Comparison of ENCODE assay signal across 22 cellular contexts in the genomic region with DNA sequence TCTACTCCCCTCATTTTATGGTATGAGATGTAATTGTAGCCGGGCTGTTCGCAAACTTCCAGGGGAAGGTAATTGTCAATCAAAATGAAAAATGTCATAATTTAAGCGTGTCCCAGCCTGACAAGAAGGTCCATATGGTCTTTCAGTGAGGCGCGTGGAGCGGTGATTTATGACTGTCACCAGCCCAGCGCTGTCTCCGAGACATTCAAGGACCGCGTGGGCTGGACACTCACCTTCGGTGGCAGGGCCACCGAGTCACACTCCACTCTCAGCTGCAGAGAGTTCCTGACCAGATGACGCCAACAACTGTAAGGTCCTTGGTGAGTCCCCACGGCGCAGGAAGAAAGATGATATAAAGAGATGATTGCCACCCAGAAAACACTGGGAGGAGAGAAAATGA.
DNase-seq lines count a peak whose midpoint lies in the region; ATAC-seq, FAIRE-seq and TF ChIP-seq lines count a peak whose summit lies in the region.
"Had no signal": no experiment of that assay in that cellular context is flagged by ENCODE, and none has a peak within 500 bp of the region (broad histone marks: within the 10 kb centered on the region; RNA-seq: fewer than 3 reads in every experiment).

No MANE protein-coding gene starts in this region.

- H2BK15ac ChIP-seq in H1 (ENCODE audit: low read length): no peak overlapping the region

- H3K27me3 ChIP-seq in heart right ventricle (peaks cover 0 to 7% (median 0%) of the 10 kb centered on the region in 7 donors), H1 (replicated peaks in 1 of 4; ENCODE audit: control insufficient read depth in 3 of 4, extremely low read depth in 1 of 4, insufficient read depth in 3 of 4, low read length in 3 of 4) (peaks cover 0 to 19% (median 3%) of the 10 kb centered on the region in 4 experiments; a peak in 4 of 7 replicates), spleen (replicated peaks in 1 of 7) (peaks cover 0 to 79% (median 5%) of the 10 kb centered on the region in 7 donors)
- H3K27me3 ChIP-seq: BLaER1, MG63 had no signal

- no peak overlapping the region for H2AK5ac ChIP-seq in H1 (ENCODE audit: low read depth, low read length)

- H3K4ac ChIP-seq in H1 (replicated peaks; ENCODE audit: insufficient read length, low read depth, low read length): no peak overlapping the region

- no peak overlapping the region for H3K4me2 ChIP-seq in H1 (ENCODE audit: insufficient read depth in 1 of 2, low read depth in 2 of 2, low read length in 2 of 2)
- H3K4me2 ChIP-seq: BLaER1 had no signal

- TF ChIP-seq CTCF in heart right ventricle (IDR thresholded peaks at IDR 0.05) (no peak), H1 (IDR thresholded peaks at IDR 0.05; ENCODE audit: control extremely low read depth in 1 of 3, insufficient read depth in 1 of 3, low read depth in 1 of 3, low read length in 3 of 3) (no peak), spleen (IDR thresholded peaks at IDR 0.05 in 8 of 11, conservative IDR thresholded peaks at IDR 0.05 in 3 of 11) (no peak)

- H2BK120ac ChIP-seq in H1 (replicated peaks; ENCODE audit: low read depth, low read length): no peak overlapping the region

- no peak overlapping the region for H3K23ac ChIP-seq in H1 (ENCODE audit: insufficient read length)

- no peaks in the 10 kb centered on the region for H3K79me1 ChIP-seq in H1 (ENCODE audit: low read depth, low read length)

- 86 to 91% methylated on average over 15 of the region's 15 CpGs for WGBS in heart right ventricle, 2 donors
- WGBS in H1 (ENCODE audit: extremely low coverage in 1 of 2, insufficient coverage in 1 of 2, insufficient read length in 1 of 2, insufficient replicate concordance in 2 of 2, low coverage in 1 of 2, low lambda C conversion rate in 2 of 2, missing lambda C conversion rate in 1 of 2), 2 experiments: 88% methylated on average over 15 of the region's 15 CpGs; no CpG with 5 or more reads in 1 of the 2 experiments
- 80 to 89% (median 86%) methylated on average over 15 of the region's 15 CpGs for WGBS in spleen, 5 donors

- no peak overlapping the region for H3K14ac ChIP-seq in H1 (ENCODE audit: insufficient read length)

- DNase-seq in Right ventricle myocardium superior (peak; percentile 17), heart right ventricle (no peak), NCI-H2171 treated with DMSO at 0.1 percent for 48 hours (lab: John Stamatoyannopoulos, UW) (peak; percentile 90), H1 (ENCODE audit: low read depth in 1 of 2, low spot score in 2 of 2) (no peak), spleen (peak; percentile 28), pons (ENCODE audit: low spot score) (no peak), UCSD-AML1 (lab: John Stamatoyannopoulos, UW; ENCODE audit: unreplicated experiment) (no peak)
- DNase-seq: CD8-positive, alpha-beta memory T cell; GDM1; Karpas-422; MG63; NCI-H1092; NCI-H510A; SHP77 treated with DMSO at 0.1 percent for 48 hours had no signal

- H3K56ac ChIP-seq in H1 (replicated peaks; ENCODE audit: insufficient read length, low read depth, low read length): no peak overlapping the region

- H4K20me1 ChIP-seq in H1 (replicated peaks in 1 of 2; ENCODE audit: control insufficient read depth in 1 of 2, insufficient read depth in 2 of 2, low read length in 2 of 2): peaks cover 0 to 2% of the 10 kb centered on the region in 2 experiments
- H4K20me1 ChIP-seq: BLaER1 had no signal

- H4K91ac ChIP-seq in H1 (replicated peaks; ENCODE audit: insufficient read length, low read length): no peak overlapping the region

- no peak overlapping the region for H2AFZ ChIP-seq in H1 (ENCODE audit: low read length)

- no peak overlapping the region for H3K4me3 ChIP-seq in heart right ventricle
- H3K4me3 ChIP-seq in H1 (ENCODE audit: extremely low read depth in 1 of 4, insufficient read depth in 2 of 4, low read depth in 3 of 4, low read length in 4 of 4): no peak overlapping the region
- H3K4me3 ChIP-seq in spleen: no peak overlapping the region
- H3K4me3 ChIP-seq: BLaER1, MG63 had no signal

- no peak overlapping the region for H4K5ac ChIP-seq in H1 (ENCODE audit: insufficient read length, low read depth, low read length)

- H3K18ac ChIP-seq in H1 (ENCODE audit: extremely low read depth, low read length): no peak overlapping the region

- intact Hi-C loops in Right ventricle myocardium superior (cut with DNase I): no loop called here
- intact Hi-C loops in heart right ventricle (cut with DNase I): no loop called here
- intact Hi-C loops in spleen (cut with DNase I; ENCODE audit: low total_unique reads): no loop called here

- TF ChIP-seq RAD21 in H1 (IDR thresholded peaks at IDR 0.05 in 1 of 2, conservative IDR thresholded peaks at IDR 0.05 in 1 of 2; ENCODE audit: low read depth in 2 of 2, low read length in 2 of 2): no peak

- H2BK5ac ChIP-seq in H1 (ENCODE audit: low read depth, low read length): no peak overlapping the region

- TF ChIP-seq POLR2A in H1 (IDR thresholded peaks at IDR 0.05; ENCODE audit: control extremely low read depth in 1 of 2, low read depth in 2 of 2, low read length in 2 of 2): no peak
- no peak for TF ChIP-seq POLR2A in spleen (IDR thresholded peaks at IDR 0.05)

- no peak overlapping the region for H2BK20ac ChIP-seq in H1 (ENCODE audit: low read length)

- H3K27ac ChIP-seq in heart right ventricle (no peak overlapping the region), H1 (ENCODE audit: low read depth, low read length) (no peak overlapping the region), spleen (no peak overlapping the region)
- H3K27ac ChIP-seq: BLaER1 had no signal

- CTCF ChIA-PET in H1 (lab: Charles Lee; ENCODE audit: partially characterized antibody): interaction anchor here (0.7 kb wide), 2 partner anchors 50 to 414 kb away, joined by 3 read pairs; no protein-coding TSS in a partner anchor

- peaks cover 3% of the 10 kb centered on the region; the same call in 1 of the 2 replicates for H3K23me2 ChIP-seq in H1 (ENCODE audit: low read depth, low read length)

- no peaks in the 10 kb centered on the region for H3K79me2 ChIP-seq in H1 (ENCODE audit: control insufficient read depth in 1 of 2, insufficient read depth in 2 of 2, low read length in 2 of 2)

- no peak for FAIRE-seq in H1 (lab: Jason Lieb, UNC)
- FAIRE-seq: D721Med, GM12891, GM18507, H54, RCC 7860 had no signal

- ATAC-seq in Right ventricle myocardium superior (ENCODE audit: poor library complexity) (no peak), heart right ventricle (no peak), GM21515 (IDR thresholded peaks at IDR 0.05; ENCODE audit: unreplicated experiment) (no peak)
- ATAC-seq: SK-N-SH treated with all-trans-retinoic acid at 6 μM for 48 hours had no signal

- H3K9ac ChIP-seq in H1 (replicated peaks in 1 of 4; ENCODE audit: extremely low read depth in 1 of 4, low read depth in 3 of 4, low read length in 3 of 4): no peak overlapping the region
- H3K9ac ChIP-seq: BLaER1 had no signal

- no peaks in the 10 kb centered on the region for H3K36me3 ChIP-seq in heart right ventricle
- H3K36me3 ChIP-seq in H1 (ENCODE audit: control insufficient read depth in 2 of 4, insufficient read depth in 4 of 4, low read length in 3 of 4): no peaks in the 10 kb centered on the region
- no peaks in the 10 kb centered on the region for H3K36me3 ChIP-seq in spleen
- H3K36me3 ChIP-seq: BLaER1, MG63 had no signal

- H4K8ac ChIP-seq in H1 (ENCODE audit: extremely low read depth, insufficient read depth, low read length): no peak overlapping the region

- H3K9me3 ChIP-seq in heart right ventricle (no peaks in the 10 kb centered on the region), H1 (ENCODE audit: insufficient read depth in 2 of 2, low read depth in 1 of 2, low read length in 1 of 2) (no peaks in the 10 kb centered on the region), spleen (no peaks in the 10 kb centered on the region)
- H3K9me3 ChIP-seq: BLaER1, MG63 had no signal

- H2BK12ac ChIP-seq in H1 (ENCODE audit: low read depth, low read length): 0 out of 2 replicates have a peak overlapping the region, but pooled peaks have one; percentile 53

- H3K4me1 ChIP-seq in heart right ventricle: peaks cover 4 to 13% (median 9%) of the 10 kb centered on the region in 9 donors
- peaks cover 5 to 19% (median 11%) of the 10 kb centered on the region in 4 experiments for H3K4me1 ChIP-seq in H1 (replicated peaks in 1 of 4; ENCODE audit: control insufficient read depth in 3 of 4, insufficient read depth in 4 of 4, low read length in 3 of 4)
- H3K4me1 ChIP-seq in spleen: peaks cover 0 to 7% (median 0%) of the 10 kb centered on the region in 6 donors

- no peak for TF ChIP-seq EP300 in H1 (IDR thresholded peaks at IDR 0.05; ENCODE audit: borderline replicate concordance in 1 of 2, low read depth in 2 of 2, low read length in 2 of 2)

- POLR2A ChIA-PET in H1 (lab: Charles Lee; ENCODE audit: partially characterized antibody): no interaction called here

TF ChIP-seq in H1, 55 proteins besides CTCF, POLR2A, EP300 and RAD21:
- no peak for TF ChIP-seq CTBP2 (IDR thresholded peaks at IDR 0.05; ENCODE audit: borderline replicate concordance, insufficient read depth, insufficient read length, low read length)

Comparison
In these comparisons a context has a peak if more than half of its experiments do, and no peak if none do; other contexts are left out.
1. DNase-seq: peak in Right ventricle myocardium superior (single experiment), NCI-H2171 treated with DMSO at 0.1 percent for 48 hours (single experiment) and spleen (single experiment); none in heart right ventricle (0 of 2), H1 (0 of 2), pons (single experiment) and UCSD-AML1 (single experiment).